In the genomic region with DNA sequence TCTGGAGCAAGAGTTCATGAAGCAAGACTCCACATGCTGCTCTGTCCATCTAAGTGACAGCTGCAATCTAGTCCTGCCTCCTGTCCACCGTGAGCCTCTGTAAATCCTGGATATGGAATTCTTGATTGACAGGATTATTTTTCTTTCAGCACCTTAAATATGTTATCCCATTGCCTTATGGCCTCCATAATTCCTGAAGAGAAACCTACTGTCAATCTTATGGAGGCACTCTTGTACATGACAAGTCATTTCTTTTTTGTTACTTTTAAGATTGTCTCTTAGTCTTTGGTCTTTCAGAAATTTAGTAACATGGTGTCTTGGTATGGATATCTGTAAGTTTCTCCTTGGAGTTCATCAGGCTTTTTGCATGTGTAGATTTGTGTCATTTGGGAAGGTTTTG, we compare ENCODE assay signal across 10 cellular contexts.
"Had no signal": no experiment of that assay in that cellular context is flagged by ENCODE, and none has a peak within 500 bp of the region (broad histone marks: within the 10 kb centered on the region; RNA-seq: fewer than 3 reads in every experiment).

No MANE protein-coding gene starts in this region.

- H3K4me2 ChIP-seq: GM23338 had no signal

- H3K4me1 Mint-ChIP-seq: GM23338, H9 had no signal

- H3K4me3 ChIP-seq: GM23338, K562 had no signal

- DNase-seq: H9, HCEC 1CT, IMR-90, Karpas-422, KG1 had no signal

- FAIRE-seq: H1, H54, K562 had no signal

- ATAC-seq: GM23338, K562 had no signal

- H3K27ac Mint-ChIP-seq: GM23338, H9 had no signal

- H3K27ac ChIP-seq: HL-60 had no signal

- H3K4me3 Mint-ChIP-seq: GM23338, H9 had no signal

- H2AFZ ChIP-seq: GM23338 had no signal
